Comparison of ENCODE assay signal across 11 cellular contexts in the genomic region with DNA sequence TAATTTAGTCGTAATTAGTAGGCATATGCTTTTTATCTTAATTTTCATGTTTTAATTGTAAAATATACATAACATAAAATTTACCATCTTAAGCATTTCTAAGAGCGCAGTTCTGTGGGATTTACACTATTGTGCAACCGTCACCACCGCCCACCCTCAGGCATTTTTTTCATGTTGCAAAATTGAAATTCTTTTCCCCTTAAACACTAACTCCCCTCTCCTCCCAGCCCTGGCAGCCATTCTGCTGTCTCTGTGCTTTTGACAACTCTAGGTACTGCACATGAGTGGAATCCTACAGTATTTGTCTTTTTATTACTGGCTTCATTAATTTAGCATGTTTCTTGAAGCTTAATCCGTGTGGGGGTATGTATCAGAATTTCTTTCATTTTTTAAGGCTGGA. TPM values are rescaled to one million over a fixed set of nuclear protein-coding genes. Genes with fewer than 3 reads are reported as not detected.
DNase-seq lines count a peak whose midpoint lies in the region; ATAC-seq and TF ChIP-seq lines count a peak whose summit lies in the region.
"Had no signal": no experiment of that assay in that cellular context is flagged by ENCODE, and none has a peak within 500 bp of the region (broad histone marks: within the 10 kb centered on the region; RNA-seq: fewer than 3 reads in every experiment).

No MANE protein-coding gene starts in this region.

- no peak overlapping the region for H3K4me3 ChIP-seq in effector memory CD4-positive, alpha-beta T cell (ENCODE audit: insufficient read depth, low read depth, low read length, poor library complexity, severe bottlenecking)
- no peak overlapping the region for H3K4me3 ChIP-seq in trophoblast cell (ENCODE audit: low read depth, low read length)

- no peaks in the 10 kb centered on the region for H3K79me2 ChIP-seq in trophoblast cell (ENCODE audit: control insufficient read depth, insufficient read depth, low read length, poor library complexity)

- DNase-seq in SIG-M5 treated with dmso at 0.1 percent for 504 hours (lab: John Stamatoyannopoulos, UW; ENCODE audit: unreplicated experiment), result peak; percentile 70
- no peak for DNase-seq in SIG-M5 (lab: John Stamatoyannopoulos, UW)
- peak; percentile 29 for DNase-seq in RWPE1 (ENCODE audit: low spot score)
- DNase-seq in effector memory CD4-positive, alpha-beta T cell, result no peak
- peak; percentile 90 to 95 for DNase-seq in trophoblast cell
- DNase-seq in NCI-H2107 treated with DMSO at 0.1 percent for 48 hours (lab: John Stamatoyannopoulos, UW; ENCODE audit: unreplicated experiment), result no peak
- no peak for DNase-seq in KG1 (lab: John Stamatoyannopoulos, UW)
- DNase-seq: NCI-H510A had no signal

- no CpG with 5 or more reads among the region's 5 CpGs for WGBS in trophoblast cell (ENCODE audit: extremely low coverage, insufficient coverage, insufficient read length)

- H2BK12ac ChIP-seq in trophoblast cell (ENCODE audit: low read length), result no peak overlapping the region

- H3K9me3 ChIP-seq in effector memory CD4-positive, alpha-beta T cell (ENCODE audit: control insufficient read depth, low read length), result no peaks in the 10 kb centered on the region
- H3K9me3 ChIP-seq in trophoblast cell (ENCODE audit: insufficient read depth, low read depth, low read length), result peaks cover 3% of the 10 kb centered on the region

- H2AK5ac ChIP-seq in trophoblast cell (ENCODE audit: low read length), result no peak overlapping the region

- TF ChIP-seq CTCF in RWPE1 (conservative IDR thresholded peaks at IDR 0.05; ENCODE audit: low read depth), result no peak

- H3K36me3 ChIP-seq in effector memory CD4-positive, alpha-beta T cell (ENCODE audit: control insufficient read depth, insufficient read depth, low read length), result peaks cover 15% of the 10 kb centered on the region
- H3K36me3 ChIP-seq in trophoblast cell (ENCODE audit: control insufficient read depth in 1 of 2, insufficient read depth in 2 of 2, low read length in 2 of 2), result no peaks in the 10 kb centered on the region

- H3K14ac ChIP-seq in trophoblast cell (ENCODE audit: low read length), result no peak overlapping the region

- POLR2A ChIA-PET in RWPE1 (lab: Yijun Ruan, JAX; ENCODE audit: low non-redundant PET), result no interaction called here

- ATAC-seq in HG02642 (IDR thresholded peaks at IDR 0.05; ENCODE audit: poor library complexity, unreplicated experiment), result no peak
- ATAC-seq: left lobe of liver, right cardiac atrium had no signal

- H2BK5ac ChIP-seq in trophoblast cell (ENCODE audit: low read depth, low read length, poor library complexity), result no peak overlapping the region

- H3K4me1 ChIP-seq in effector memory CD4-positive, alpha-beta T cell (ENCODE audit: control insufficient read depth, insufficient read depth, low read length, poor library complexity, severe bottlenecking), result peaks cover 33% of the 10 kb centered on the region
- no peaks in the 10 kb centered on the region for H3K4me1 ChIP-seq in trophoblast cell (ENCODE audit: control insufficient read depth in 1 of 2, insufficient read depth in 2 of 2, low read length in 2 of 2)

- H3K27ac ChIP-seq in RWPE1 (peak overlapping the region; percentile 51), trophoblast cell (ENCODE audit: low read depth, low read length) (no peak overlapping the region)
- peak overlapping the region; percentile 1 for H3K27ac ChIP-seq in effector memory CD4-positive, alpha-beta T cell (ENCODE audit: insufficient read depth, low read length, poor library complexity, severe bottlenecking)

- H4K12ac ChIP-seq in trophoblast cell (ENCODE audit: low read depth, low read length), result no peak overlapping the region

- H3K4ac ChIP-seq in trophoblast cell (ENCODE audit: low read depth, low read length), result no peak overlapping the region

- no peaks in the 10 kb centered on the region for H3K79me1 ChIP-seq in trophoblast cell (ENCODE audit: low read length)

- H4K91ac ChIP-seq in trophoblast cell (ENCODE audit: low read depth, low read length), result no peak overlapping the region

- H4K8ac ChIP-seq in trophoblast cell (ENCODE audit: low read depth, low read length), result no peak overlapping the region

- H3K23ac ChIP-seq in trophoblast cell (ENCODE audit: low read length), result no peak overlapping the region

- no peak overlapping the region for H2AFZ ChIP-seq in trophoblast cell (ENCODE audit: insufficient read depth, low read length, poor library complexity)

- no peak overlapping the region for H3K4me2 ChIP-seq in trophoblast cell (ENCODE audit: low read length)

- no peak overlapping the region for H3K9ac ChIP-seq in trophoblast cell (ENCODE audit: low read length)

- H3K27me3 ChIP-seq in effector memory CD4-positive, alpha-beta T cell (replicated peaks; ENCODE audit: control insufficient read depth, insufficient read depth, low read length, poor library complexity, severe bottlenecking), result no peaks in the 10 kb centered on the region
- H3K27me3 ChIP-seq in trophoblast cell (ENCODE audit: insufficient read depth, low read length), result peaks cover 3% of the 10 kb centered on the region

- no peak overlapping the region for H3K18ac ChIP-seq in trophoblast cell (ENCODE audit: low read length)

- no peak overlapping the region for H2BK120ac ChIP-seq in trophoblast cell (ENCODE audit: insufficient read depth, low read length, poor library complexity)

- CTCF ChIA-PET in RWPE1 (lab: Yijun Ruan, JAX), result no interaction called here

RNA-seq across cellular contexts. Expression of gene PIK3CD, which starts 7.8 kb away (rescaled TPM):
- 3.8 and 4.0 TPM in 2 replicates for polyA plus RNA-seq in trophoblast cell (2013)

Comparison
In these comparisons a context has a peak if more than half of its experiments do, and no peak if none do; other contexts are left out.
1. DNase-seq: peak in SIG-M5 treated with dmso at 0.1 percent for 504 hours (single experiment), RWPE1 (single experiment) and trophoblast cell (2 of 2); none in SIG-M5 (single experiment), effector memory CD4-positive, alpha-beta T cell (0 of 3), NCI-H2107 treated with DMSO at 0.1 percent for 48 hours (single experiment) and KG1 (single experiment).